ENCODE assay signal across 1 cellular context in genomic region chr6:82385961-82386360, GRCh38.
TF ChIP-seq lines count a peak whose summit lies in the region.

No MANE protein-coding gene starts in this region.

TF ChIP-seq in HepG2, 621 proteins besides CTCF, POLR2A, EP300 and RAD21:
- TF ChIP-seq, protein P1, sequence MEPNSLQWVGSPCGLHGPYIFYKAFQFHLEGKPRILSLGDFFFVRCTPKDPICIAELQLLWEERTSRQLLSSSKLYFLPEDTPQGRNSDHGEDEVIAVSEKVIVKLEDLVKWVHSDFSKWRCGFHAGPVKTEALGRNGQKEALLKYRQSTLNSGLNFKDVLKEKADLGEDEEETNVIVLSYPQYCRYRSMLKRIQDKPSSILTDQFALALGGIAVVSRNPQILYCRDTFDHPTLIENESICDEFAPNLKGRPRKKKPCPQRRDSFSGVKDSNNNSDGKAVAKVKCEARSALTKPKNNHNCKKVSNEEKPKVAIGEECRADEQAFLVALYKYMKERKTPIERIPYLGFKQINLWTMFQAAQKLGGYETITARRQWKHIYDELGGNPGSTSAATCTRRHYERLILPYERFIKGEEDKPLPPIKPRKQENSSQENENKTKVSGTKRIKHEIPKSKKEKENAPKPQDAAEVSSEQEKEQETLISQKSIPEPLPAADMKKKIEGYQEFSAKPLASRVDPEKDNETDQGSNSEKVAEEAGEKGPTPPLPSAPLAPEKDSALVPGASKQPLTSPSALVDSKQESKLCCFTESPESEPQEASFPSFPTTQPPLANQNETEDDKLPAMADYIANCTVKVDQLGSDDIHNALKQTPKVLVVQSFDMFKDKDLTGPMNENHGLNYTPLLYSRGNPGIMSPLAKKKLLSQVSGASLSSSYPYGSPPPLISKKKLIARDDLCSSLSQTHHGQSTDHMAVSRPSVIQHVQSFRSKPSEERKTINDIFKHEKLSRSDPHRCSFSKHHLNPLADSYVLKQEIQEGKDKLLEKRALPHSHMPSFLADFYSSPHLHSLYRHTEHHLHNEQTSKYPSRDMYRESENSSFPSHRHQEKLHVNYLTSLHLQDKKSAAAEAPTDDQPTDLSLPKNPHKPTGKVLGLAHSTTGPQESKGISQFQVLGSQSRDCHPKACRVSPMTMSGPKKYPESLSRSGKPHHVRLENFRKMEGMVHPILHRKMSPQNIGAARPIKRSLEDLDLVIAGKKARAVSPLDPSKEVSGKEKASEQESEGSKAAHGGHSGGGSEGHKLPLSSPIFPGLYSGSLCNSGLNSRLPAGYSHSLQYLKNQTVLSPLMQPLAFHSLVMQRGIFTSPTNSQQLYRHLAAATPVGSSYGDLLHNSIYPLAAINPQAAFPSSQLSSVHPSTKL (CRISPR knock-in tag; IDR thresholded peaks at IDR 0.05), result no peak
- TF ChIP-seq SATB2 (CRISPR knock-in tag; IDR thresholded peaks at IDR 0.05) (no peak), PITX1 (CRISPR knock-in tag; IDR thresholded peaks at IDR 0.05) (no peak), MED1 (CRISPR knock-in tag; IDR thresholded peaks at IDR 0.05) (no peak), ZNF7 (CRISPR knock-in tag; IDR thresholded peaks at IDR 0.05) (no peak), MED13 (CRISPR knock-in tag; IDR thresholded peaks at IDR 0.05) (no peak), ZNF556 (CRISPR knock-in tag; IDR thresholded peaks at IDR 0.05; ENCODE audit: borderline replicate concordance) (no peak), ATF7 (IDR thresholded peaks at IDR 0.05) (no peak), ATF7 (CRISPR knock-in tag; IDR thresholded peaks at IDR 0.05) (no peak), PTBP1 (IDR thresholded peaks at IDR 0.05; ENCODE audit: low read depth, low read length, poor library complexity, severe bottlenecking) (no peak), ARNT (IDR thresholded peaks at IDR 0.05) (no peak), ZNF660 (CRISPR knock-in tag; IDR thresholded peaks at IDR 0.05; ENCODE audit: borderline replicate concordance, low read depth) (no peak), MZF1 (CRISPR knock-in tag; IDR thresholded peaks at IDR 0.05; ENCODE audit: borderline replicate concordance) (no peak)
- TF ChIP-seq, protein P2, sequence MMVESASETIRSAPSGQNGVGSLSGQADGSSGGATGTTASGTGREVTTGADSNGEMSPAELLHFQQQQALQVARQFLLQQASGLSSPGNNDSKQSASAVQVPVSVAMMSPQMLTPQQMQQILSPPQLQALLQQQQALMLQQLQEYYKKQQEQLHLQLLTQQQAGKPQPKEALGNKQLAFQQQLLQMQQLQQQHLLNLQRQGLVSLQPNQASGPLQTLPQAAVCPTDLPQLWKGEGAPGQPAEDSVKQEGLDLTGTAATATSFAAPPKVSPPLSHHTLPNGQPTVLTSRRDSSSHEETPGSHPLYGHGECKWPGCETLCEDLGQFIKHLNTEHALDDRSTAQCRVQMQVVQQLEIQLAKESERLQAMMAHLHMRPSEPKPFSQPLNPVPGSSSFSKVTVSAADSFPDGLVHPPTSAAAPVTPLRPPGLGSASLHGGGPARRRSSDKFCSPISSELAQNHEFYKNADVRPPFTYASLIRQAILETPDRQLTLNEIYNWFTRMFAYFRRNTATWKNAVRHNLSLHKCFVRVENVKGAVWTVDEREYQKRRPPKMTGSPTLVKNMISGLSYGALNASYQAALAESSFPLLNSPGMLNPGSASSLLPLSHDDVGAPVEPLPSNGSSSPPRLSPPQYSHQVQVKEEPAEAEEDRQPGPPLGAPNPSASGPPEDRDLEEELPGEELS (CRISPR knock-in tag; IDR thresholded peaks at IDR 0.05), result no peak
- TF ChIP-seq, protein P3, sequence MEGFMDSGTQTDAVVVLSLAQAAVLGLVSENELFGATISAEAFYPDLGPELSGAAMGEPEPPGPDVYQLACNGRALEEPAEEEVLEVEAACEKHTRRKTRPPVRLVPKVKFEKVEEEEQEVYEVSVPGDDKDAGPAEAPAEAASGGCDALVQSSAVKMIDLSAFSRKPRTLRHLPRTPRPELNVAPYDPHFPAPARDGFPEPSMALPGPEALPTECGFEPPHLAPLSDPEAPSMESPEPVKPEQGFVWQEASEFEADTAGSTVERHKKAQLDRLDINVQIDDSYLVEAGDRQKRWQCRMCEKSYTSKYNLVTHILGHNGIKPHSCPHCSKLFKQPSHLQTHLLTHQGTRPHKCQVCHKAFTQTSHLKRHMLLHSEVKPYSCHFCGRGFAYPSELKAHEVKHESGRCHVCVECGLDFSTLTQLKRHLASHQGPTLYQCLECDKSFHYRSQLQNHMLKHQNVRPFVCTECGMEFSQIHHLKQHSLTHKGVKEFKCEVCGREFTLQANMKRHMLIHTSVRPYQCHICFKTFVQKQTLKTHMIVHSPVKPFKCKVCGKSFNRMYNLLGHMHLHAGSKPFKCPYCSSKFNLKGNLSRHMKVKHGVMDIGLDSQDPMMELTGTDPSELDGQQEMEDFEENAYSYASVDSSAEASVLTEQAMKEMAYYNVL (CRISPR knock-in tag; IDR thresholded peaks at IDR 0.05; ENCODE audit: borderline replicate concordance), result no peak
